Comparison of ENCODE assay signal across 12 cellular contexts in genomic region chr2:27729614-27730013, GRCh38.
"Had no signal": no experiment of that assay in that cellular context is flagged by ENCODE, and none has a peak within 500 bp of the region (broad histone marks: within the 10 kb centered on the region; RNA-seq: fewer than 3 reads in every experiment).

No MANE protein-coding gene starts in this region.

- H3K27me3 ChIP-seq: breast epithelium, esophagus squamous epithelium, sigmoid colon had no signal

- H3K36me3 ChIP-seq: breast epithelium, esophagus squamous epithelium, sigmoid colon had no signal

- ATAC-seq: activated CD8-positive, alpha-beta memory T cell treated with anti-CD3 and anti-CD28 coated beads, Interleukin-2, amount 10 ng/mL, durations not matched to agents 7 days and 5 days; naive thymus-derived CD4-positive, alpha-beta T cell had no signal

- H3K4me3 ChIP-seq: breast epithelium, esophagus squamous epithelium, sigmoid colon had no signal

- H3K9me3 ChIP-seq: breast epithelium, esophagus squamous epithelium, sigmoid colon had no signal

- DNase-seq: activated CD4-positive, alpha-beta T cell treated with anti-CD3 and anti-CD28 coated beads, Interleukin-2, amount 50 U/mL, for 4 hours; activated CD4-positive, CD25-positive, alpha-beta regulatory T cell; activated CD8-positive, alpha-beta memory T cell treated with anti-CD3 and anti-CD28 coated beads, Interleukin-2, amount 10 ng/mL, durations not matched to agents 7 days and 5 days; activated T-cell treated with anti-CD3 and anti-CD28 coated beads, Interleukin-2, amount 50 U/mL, for 48 hours; aorta; esophagus squamous epithelium; foreskin fibroblast; naive thymus-derived CD4-positive, alpha-beta T cell; sigmoid colon; stimulated activated CD4-positive, alpha-beta T cell treated with anti-CD3 and anti-CD28 coated beads, Interleukin-12 subunit alpha, Interleukin-12 subunit beta, amount 100 ng/mL, for 4 hours; stimulated activated naive CD4-positive, alpha-beta T cell treated with Interleukin-2 at 50 U/mL for 16 hours had no signal
